ENCODE assay signal across 22 cellular contexts in genomic region chr2:121038031-121038430, GRCh38.
"Had no signal": no experiment of that assay in that cellular context is flagged by ENCODE, and none has a peak within 500 bp of the region (broad histone marks: within the 10 kb centered on the region; RNA-seq: fewer than 3 reads in every experiment).

No MANE protein-coding gene starts in this region.

- ATAC-seq: activated naive CD8-positive, alpha-beta T cell treated with anti-CD3 and anti-CD28 coated beads, Interleukin-2, amount 50 U/mL, for 24 hours; T-cell had no signal

- H3K4me3 ChIP-seq: MG63, SJCRH30 had no signal

- H3K36me3 ChIP-seq: MG63, SJCRH30, WERI-Rb-1 had no signal

- H3K27me3 Mint-ChIP-seq: activated naive CD4-positive, alpha-beta T cell treated with anti-CD3 and anti-CD28 coated beads, Interleukin-2, amount 10 ng/mL, durations not matched to agents 7 days and 5 days had no signal

- H3K27ac Mint-ChIP-seq: activated CD4-positive, alpha-beta memory T cell treated with anti-CD3 and anti-CD28 coated beads, Interleukin-2, amount 10 ng/mL, durations not matched to agents 7 days and 5 days; activated naive CD4-positive, alpha-beta T cell treated with anti-CD3 and anti-CD28 coated beads, Interleukin-2, amount 10 ng/mL, durations not matched to agents 7 days and 5 days; activated naive CD8-positive, alpha-beta T cell; activated naive CD8-positive, alpha-beta T cell treated with anti-CD3 and anti-CD28 coated beads, Interleukin-2, amount 50 U/mL, for 24 hours; T-cell had no signal

- H3K4me1 Mint-ChIP-seq: activated CD4-positive, alpha-beta memory T cell treated with anti-CD3 and anti-CD28 coated beads, Interleukin-2, amount 10 ng/mL, durations not matched to agents 7 days and 5 days; activated naive CD4-positive, alpha-beta T cell treated with anti-CD3 and anti-CD28 coated beads, Interleukin-2, amount 10 ng/mL, durations not matched to agents 7 days and 5 days; activated naive CD8-positive, alpha-beta T cell treated with anti-CD3 and anti-CD28 coated beads, Interleukin-2, amount 50 U/mL, for 24 hours; T-cell had no signal

- H3K27me3 ChIP-seq: MG63 had no signal

- DNase-seq: activated CD4-positive, alpha-beta memory T cell treated with anti-CD3 and anti-CD28 coated beads, Interleukin-2, amount 10 ng/mL, durations not matched to agents 7 days and 5 days; activated CD4-positive, alpha-beta T cell treated with anti-CD3 and anti-CD28 coated beads for 1 hour; activated CD4-positive, alpha-beta T cell treated with anti-CD3 and anti-CD28 coated beads for 48 hours; activated CD4-positive, CD25-positive, alpha-beta regulatory T cell; activated effector memory CD4-positive, alpha-beta T cell treated with Interleukin-2 at 50 U/mL for 16 hours; activated naive CD4-positive, alpha-beta T cell treated with anti-CD3 and anti-CD28 coated beads, Interleukin-2, amount 10 ng/mL, durations not matched to agents 7 days and 5 days; activated naive CD8-positive, alpha-beta T cell treated with anti-CD3 and anti-CD28 coated beads, Interleukin-2, amount 50 U/mL, for 24 hours; activated T-cell treated with anti-CD3 and anti-CD28 coated beads, Interleukin-2, amount 50 U/mL, for 48 hours; anterior cingulate cortex; Kasumi-1; KG1; NCI-H1048; NCI-H1436; SJCRH30; T-cell; T-helper 2 cell; T-helper 9 cell; WERI-Rb-1 had no signal

- H3K9me3 Mint-ChIP-seq: activated CD4-positive, alpha-beta memory T cell treated with anti-CD3 and anti-CD28 coated beads, Interleukin-2, amount 10 ng/mL, durations not matched to agents 7 days and 5 days; activated naive CD4-positive, alpha-beta T cell treated with anti-CD3 and anti-CD28 coated beads, Interleukin-2, amount 10 ng/mL, durations not matched to agents 7 days and 5 days; activated naive CD8-positive, alpha-beta T cell treated with anti-CD3 and anti-CD28 coated beads, Interleukin-2, amount 50 U/mL, for 24 hours; T-cell had no signal

- H3K27ac ChIP-seq: SJCRH30, WERI-Rb-1 had no signal

- H3K9me3 ChIP-seq: MG63, SJCRH30, SK-N-SH had no signal

- H3K4me3 Mint-ChIP-seq: activated CD4-positive, alpha-beta memory T cell treated with anti-CD3 and anti-CD28 coated beads, Interleukin-2, amount 10 ng/mL, durations not matched to agents 7 days and 5 days; activated naive CD4-positive, alpha-beta T cell treated with anti-CD3 and anti-CD28 coated beads, Interleukin-2, amount 10 ng/mL, durations not matched to agents 7 days and 5 days; activated naive CD8-positive, alpha-beta T cell; activated naive CD8-positive, alpha-beta T cell treated with anti-CD3 and anti-CD28 coated beads, Interleukin-2, amount 50 U/mL, for 24 hours; brain; T-cell had no signal

- H3K36me3 Mint-ChIP-seq: activated naive CD4-positive, alpha-beta T cell treated with anti-CD3 and anti-CD28 coated beads, Interleukin-2, amount 10 ng/mL, durations not matched to agents 7 days and 5 days; activated naive CD8-positive, alpha-beta T cell; brain; T-cell had no signal
